ENCODE assay signal across 11 cellular contexts in the genomic region with DNA sequence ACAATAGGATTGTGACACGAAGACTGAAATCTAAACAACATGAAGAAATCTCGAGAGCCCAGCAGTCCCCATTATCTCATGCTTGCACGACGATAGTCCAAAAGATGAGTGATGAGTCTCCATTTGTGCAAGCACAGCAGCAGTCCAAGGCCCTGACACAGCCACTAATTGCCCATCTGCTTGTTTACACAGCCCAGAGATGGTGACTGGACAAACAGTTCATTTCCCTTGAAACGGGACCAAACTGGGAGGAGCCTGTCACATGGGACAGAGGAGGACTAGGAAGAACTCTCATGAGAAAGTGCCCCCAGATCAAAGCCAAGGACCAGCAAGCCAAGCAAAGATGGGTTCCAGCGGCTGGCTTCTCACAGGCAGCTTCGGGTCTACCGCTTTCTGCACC.
A peak's percentile ranks its signal among the peaks of the same experiment; 100 is the strongest.
DNase-seq lines count a peak whose midpoint lies in the region; ATAC-seq, FAIRE-seq and TF ChIP-seq lines count a peak whose summit lies in the region.
"Had no signal": no experiment of that assay in that cellular context is flagged by ENCODE, and none has a peak within 500 bp of the region (broad histone marks: within the 10 kb centered on the region; RNA-seq: fewer than 3 reads in every experiment).

No MANE protein-coding gene starts in this region.

- H2AK5ac ChIP-seq in H1 (ENCODE audit: low read depth, low read length) (no peak overlapping the region), neuronal stem cell (ENCODE audit: low read depth, low read length) (no peak overlapping the region)

- H3K4ac ChIP-seq in H1 (replicated peaks; ENCODE audit: insufficient read length, low read depth, low read length) (no peak overlapping the region), neuronal stem cell (ENCODE audit: low read length) (no peak overlapping the region)

- no peak for TF ChIP-seq EP300 in H1 (IDR thresholded peaks at IDR 0.05; ENCODE audit: borderline replicate concordance in 1 of 2, low read depth in 2 of 2, low read length in 2 of 2)

- H2AFZ ChIP-seq in H1 (ENCODE audit: low read length) (no peak overlapping the region), neuronal stem cell (ENCODE audit: low read length) (no peak overlapping the region)
- H2AFZ ChIP-seq: parathyroid adenoma had no signal

- H2BK20ac ChIP-seq in H1 (ENCODE audit: low read length): no peak overlapping the region

- TF ChIP-seq RAD21 in H1 (IDR thresholded peaks at IDR 0.05 in 1 of 2, conservative IDR thresholded peaks at IDR 0.05 in 1 of 2; ENCODE audit: low read depth in 2 of 2, low read length in 2 of 2): no peak

- H3K36me3 ChIP-seq in H1 (ENCODE audit: control insufficient read depth in 2 of 4, insufficient read depth in 4 of 4, low read length in 3 of 4) (no peaks in the 10 kb centered on the region), neuronal stem cell (replicated peaks in 1 of 2; ENCODE audit: control insufficient read depth in 2 of 2, insufficient read depth in 2 of 2, low read length in 2 of 2) (no peaks in the 10 kb centered on the region)

- no peak overlapping the region for H3K4me3 ChIP-seq in H1 (ENCODE audit: extremely low read depth in 1 of 4, insufficient read depth in 2 of 4, low read depth in 3 of 4, low read length in 4 of 4)
- H3K4me3 ChIP-seq in neuronal stem cell (ENCODE audit: low read length in 2 of 2): no peak overlapping the region

- no peaks in the 10 kb centered on the region for H3K79me2 ChIP-seq in H1 (ENCODE audit: control insufficient read depth in 1 of 2, insufficient read depth in 2 of 2, low read length in 2 of 2)
- H3K79me2 ChIP-seq: parathyroid adenoma had no signal

- no peak for TF ChIP-seq CTCF in H1 (IDR thresholded peaks at IDR 0.05; ENCODE audit: control extremely low read depth in 1 of 3, insufficient read depth in 1 of 3, low read depth in 1 of 3, low read length in 3 of 3)

- H3K9me3 ChIP-seq in H1 (ENCODE audit: insufficient read depth in 2 of 2, low read depth in 1 of 2, low read length in 1 of 2) (no peaks in the 10 kb centered on the region), neuronal stem cell (replicated peaks in 1 of 2; ENCODE audit: control insufficient read depth in 2 of 2, insufficient read depth in 1 of 2, low read depth in 1 of 2, low read length in 2 of 2) (no peaks in the 10 kb centered on the region)

- CTCF ChIA-PET in H1 (lab: Charles Lee; ENCODE audit: partially characterized antibody): interaction anchor here (1.5 to 1.9 kb wide), 2 partner anchors 179 to 189 kb away, joined by 4 to 12 read pairs; no protein-coding TSS in a partner anchor

- 93% methylated on average over 5 of the region's 8 CpGs; no CpG with 5 or more reads in 1 of the 2 experiments for WGBS in H1 (ENCODE audit: extremely low coverage in 1 of 2, insufficient coverage in 1 of 2, insufficient read length in 1 of 2, insufficient replicate concordance in 2 of 2, low coverage in 1 of 2, low lambda C conversion rate in 2 of 2, missing lambda C conversion rate in 1 of 2), 2 experiments
- no CpG with 5 or more reads among the region's 8 CpGs for WGBS in neuronal stem cell (ENCODE audit: extremely low coverage in 2 of 2, insufficient read length in 2 of 2, insufficient replicate concordance in 1 of 2), 2 donors

- H2BK120ac ChIP-seq in H1 (replicated peaks; ENCODE audit: low read depth, low read length) (no peak overlapping the region), neuronal stem cell (ENCODE audit: low read depth, low read length) (no peak overlapping the region)

- H3K23me2 ChIP-seq in H1 (ENCODE audit: low read depth, low read length): no peaks in the 10 kb centered on the region

- H2BK12ac ChIP-seq in H1 (ENCODE audit: low read depth, low read length) (no peak overlapping the region), neuronal stem cell (ENCODE audit: low read length) (no peak overlapping the region)

- H3K23ac ChIP-seq in H1 (ENCODE audit: insufficient read length) (no peak overlapping the region), neuronal stem cell (ENCODE audit: low read depth, low read length, poor library complexity) (no peak overlapping the region)

- H3K56ac ChIP-seq in H1 (replicated peaks; ENCODE audit: insufficient read length, low read depth, low read length): no peak overlapping the region

- H3K4me2 ChIP-seq in H1 (ENCODE audit: insufficient read depth in 1 of 2, low read depth in 2 of 2, low read length in 2 of 2) (no peak overlapping the region), neuronal stem cell (ENCODE audit: insufficient read depth, low read length, poor library complexity, severe bottlenecking) (no peak overlapping the region)

- H2BK15ac ChIP-seq in H1 (ENCODE audit: low read length): no peak overlapping the region
- H2BK15ac ChIP-seq in neuronal stem cell (ENCODE audit: low read length): no peak overlapping the region

- no peak for FAIRE-seq in H1 (lab: Jason Lieb, UNC)
- FAIRE-seq: frontal cortex had no signal

- no peak for TF ChIP-seq POLR2A in H1 (IDR thresholded peaks at IDR 0.05; ENCODE audit: control extremely low read depth in 1 of 2, low read depth in 2 of 2, low read length in 2 of 2)

- H3K4me1 ChIP-seq in H1 (replicated peaks in 1 of 4; ENCODE audit: control insufficient read depth in 3 of 4, insufficient read depth in 4 of 4, low read length in 3 of 4) (peaks cover 0 to 4% (median 0%) of the 10 kb centered on the region in 4 experiments; a peak in 2 of 7 replicates), neuronal stem cell (ENCODE audit: control insufficient read depth in 2 of 2, insufficient read depth in 1 of 2, low read depth in 1 of 2, low read length in 2 of 2) (peaks cover 3 to 6% of the 10 kb centered on the region in 2 donors)
- H3K4me1 ChIP-seq: parathyroid adenoma had no signal

- no peak overlapping the region for H4K5ac ChIP-seq in H1 (ENCODE audit: insufficient read length, low read depth, low read length)

- H3K79me1 ChIP-seq in H1 (ENCODE audit: low read depth, low read length): no peaks in the 10 kb centered on the region
- no peaks in the 10 kb centered on the region for H3K79me1 ChIP-seq in neuronal stem cell (ENCODE audit: low read depth, low read length)

- no peak overlapping the region for H3K9ac ChIP-seq in H1 (replicated peaks in 1 of 4; ENCODE audit: extremely low read depth in 1 of 4, low read depth in 3 of 4, low read length in 3 of 4)
- H3K9ac ChIP-seq in neuronal stem cell (ENCODE audit: low read depth, low read length, poor library complexity): no peak overlapping the region
- H3K9ac ChIP-seq: parathyroid adenoma had no signal

- H2BK5ac ChIP-seq in H1 (ENCODE audit: low read depth, low read length) (no peak overlapping the region), neuronal stem cell (ENCODE audit: low read length) (no peak overlapping the region)

- ATAC-seq in GM21423 (IDR thresholded peaks at IDR 0.05; ENCODE audit: unreplicated experiment) (no peak), HG02571 (IDR thresholded peaks at IDR 0.05; ENCODE audit: unreplicated experiment) (no peak)
- ATAC-seq: stimulated activated naive CD8-positive, alpha-beta T cell treated with anti-CD3 and anti-CD28 coated beads, Interleukin-15, Interleukin-2, amounts not matched to agents 100 U/mL and 50 U/mL, for 24 hours had no signal

- H4K8ac ChIP-seq in H1 (ENCODE audit: extremely low read depth, insufficient read depth, low read length): peak overlapping the region; percentile 77
- no peak overlapping the region for H4K8ac ChIP-seq in neuronal stem cell (ENCODE audit: low read depth, low read length)

- POLR2A ChIA-PET in H1 (lab: Charles Lee; ENCODE audit: partially characterized antibody): no interaction called here

- H3K14ac ChIP-seq in H1 (ENCODE audit: insufficient read length): no peak overlapping the region
- H3K14ac ChIP-seq in neuronal stem cell (ENCODE audit: low read length): no peak overlapping the region

- H3K27me3 ChIP-seq in H1 (replicated peaks in 1 of 4; ENCODE audit: control insufficient read depth in 3 of 4, extremely low read depth in 1 of 4, insufficient read depth in 3 of 4, low read length in 3 of 4) (no peaks in the 10 kb centered on the region), neuronal stem cell (ENCODE audit: control insufficient read depth in 3 of 3, insufficient read depth in 3 of 3, low read depth in 1 of 3, low read length in 3 of 3) (no peaks in the 10 kb centered on the region)

- H3K18ac ChIP-seq in H1 (ENCODE audit: extremely low read depth, low read length) (no peak overlapping the region), neuronal stem cell (ENCODE audit: low read length) (no peak overlapping the region)

- H4K91ac ChIP-seq in H1 (replicated peaks; ENCODE audit: insufficient read length, low read length): no peak overlapping the region
- no peak overlapping the region for H4K91ac ChIP-seq in neuronal stem cell (ENCODE audit: low read depth, low read length, poor library complexity)

- H3K27ac ChIP-seq in H1 (ENCODE audit: low read depth, low read length): no peak overlapping the region
- peak overlapping the region; percentile 17 for H3K27ac ChIP-seq in neuronal stem cell (replicated peaks; ENCODE audit: low read length)
- H3K27ac ChIP-seq: parathyroid adenoma had no signal

- DNase-seq in DMS 273 treated with DMSO at 0.1 percent for 48 hours (lab: John Stamatoyannopoulos, UW): peak; percentile 3
- DNase-seq in NCI-H526 (lab: John Stamatoyannopoulos, UW): peak; percentile 17 to 43
- no peak for DNase-seq in H1 (ENCODE audit: low read depth in 1 of 2, low spot score in 2 of 2)
- no peak for DNase-seq in neuronal stem cell (ENCODE audit: low spot score)
- DNase-seq in D341Med (ENCODE audit: low spot score): no peak
- DNase-seq in foreskin melanocyte: no peak
- DNase-seq: stimulated activated naive CD8-positive, alpha-beta T cell treated with anti-CD3 and anti-CD28 coated beads, Interleukin-15, Interleukin-2, amounts not matched to agents 100 U/mL and 50 U/mL, for 24 hours had no signal

- no peaks in the 10 kb centered on the region for H4K20me1 ChIP-seq in H1 (replicated peaks in 1 of 2; ENCODE audit: control insufficient read depth in 1 of 2, insufficient read depth in 2 of 2, low read length in 2 of 2)

TF ChIP-seq in H1, 55 proteins besides CTCF, POLR2A, EP300 and RAD21:
- no peak for TF ChIP-seq SAP30 (IDR thresholded peaks at IDR 0.05; ENCODE audit: insufficient read depth, insufficient replicate concordance, low read length)
- TF ChIP-seq TCF12 (IDR thresholded peaks at IDR 0.05; ENCODE audit: low read depth, low read length): no peak
- no peak for TF ChIP-seq SIN3A (conservative IDR thresholded peaks at IDR 0.05 in 1 of 2, IDR thresholded peaks at IDR 0.05 in 1 of 2; ENCODE audit: low read depth in 1 of 2, low read length in 2 of 2)
- TF ChIP-seq CHD1 (IDR thresholded peaks at IDR 0.05; ENCODE audit: low read depth, low read length): no peak
- TF ChIP-seq RNF2 (IDR thresholded peaks at IDR 0.05; ENCODE audit: borderline replicate concordance, low read depth, low read length, missing control alignments, poor library complexity, severe bottlenecking): no peak

Comparison
In these comparisons a context has a peak if more than half of its experiments do, and no peak if none do; other contexts are left out.
1. DNase-seq: peak in DMS 273 treated with DMSO at 0.1 percent for 48 hours (single experiment) and NCI-H526 (2 of 2); none in H1 (0 of 2), neuronal stem cell (single experiment), D341Med (single experiment) and foreskin melanocyte (single experiment).